8 cellular contexts compared by ENCODE assay signal in genomic region chr4:98113005-98113404, GRCh38. TPM values are rescaled to one million over a fixed set of nuclear protein-coding genes. Genes with fewer than 3 reads are reported as not detected.
A peak's percentile ranks its signal among the peaks of the same experiment; 100 is the strongest.
DNase-seq lines count a peak whose midpoint lies in the region; ATAC-seq and TF ChIP-seq lines count a peak whose summit lies in the region.

No MANE protein-coding gene starts in this region.

- H3K4me3 Mint-ChIP-seq in brain = no peak overlapping the region
- no peak overlapping the region for H3K4me3 Mint-ChIP-seq in nephron

- peaks cover under 1 to 15% (median 7%) of the 10 kb centered on the region in 5 experiments for H3K9me3 Mint-ChIP-seq in brain
- peaks cover 5% of the 10 kb centered on the region for H3K9me3 Mint-ChIP-seq in nephron

- peaks cover 3% of the 10 kb centered on the region for H3K27me3 Mint-ChIP-seq in brain
- no peaks in the 10 kb centered on the region for H3K27me3 Mint-ChIP-seq in nephron (ENCODE audit: low read depth)

- peaks cover 13% of the 10 kb centered on the region for H3K4me1 Mint-ChIP-seq in brain
- H3K4me1 Mint-ChIP-seq in nephron = no peaks in the 10 kb centered on the region

- ATAC-seq in HG03135 (IDR thresholded peaks at IDR 0.05; ENCODE audit: unreplicated experiment) (no peak), GM21529 (IDR thresholded peaks at IDR 0.05; ENCODE audit: unreplicated experiment) (no peak)

- H3K27ac Mint-ChIP-seq in brain = no peak overlapping the region
- H3K27ac Mint-ChIP-seq in nephron = no peak overlapping the region

- TF ChIP-seq CTCF in brain (conservative IDR thresholded peaks at IDR 0.05) = peak; percentile 40 to 55
- TF ChIP-seq CTCF in nephron (IDR thresholded peaks at IDR 0.05; ENCODE audit: unreplicated experiment in 3 of 3) = peak in 2 of 3 experiments; percentile 15 to 43

- peak; percentile 35 for DNase-seq in EH (ENCODE audit: low read depth)
- DNase-seq in NAMALWA (ENCODE audit: low spot score) = peak; percentile 18
- no peak for DNase-seq in KG1 (lab: John Stamatoyannopoulos, UW)
- no peak for DNase-seq in kidney glomerular epithelial cell (lab: John Stamatoyannopoulos, UW)

- H3K36me3 Mint-ChIP-seq in brain = no peaks in the 10 kb centered on the region
- no peaks in the 10 kb centered on the region for H3K36me3 Mint-ChIP-seq in nephron (ENCODE audit: low read depth)

RNA-seq across cellular contexts. Expression of gene STPG2, which starts 30.3 kb away (rescaled TPM):
- polyA plus RNA-seq in brain (ENCODE audit: insufficient read depth, low read depth, low replicate concordance) = not detected

Comparison
In these comparisons a context has a peak if more than half of its experiments do, and no peak if none do; other contexts are left out.
1. DNase-seq: peak in EH (single experiment) and NAMALWA (single experiment); none in KG1 (single experiment) and kidney glomerular epithelial cell (single experiment).